In the genomic region with DNA sequence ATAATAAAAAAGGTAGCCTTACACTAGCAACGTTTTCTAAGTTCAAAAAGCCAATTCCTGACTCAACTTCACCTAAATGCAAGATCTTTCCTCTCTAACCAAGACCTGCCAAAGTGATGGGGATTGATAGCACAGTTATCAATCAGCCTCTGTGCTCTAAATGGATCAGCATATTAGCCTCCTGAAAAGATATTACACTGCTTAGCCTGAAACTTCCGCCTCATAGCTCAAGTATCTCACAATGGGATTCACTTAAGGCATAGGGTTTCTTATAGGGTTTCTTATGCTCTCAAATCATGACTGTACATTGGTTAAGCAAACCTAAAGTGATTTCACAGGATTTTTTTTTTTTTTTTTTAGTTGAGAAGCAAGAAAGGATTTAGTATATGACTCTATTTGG, we compare ENCODE assay signal across 1 cellular context.
TF ChIP-seq lines count a peak whose summit lies in the region.

No MANE protein-coding gene starts in this region.

TF ChIP-seq in WTC11, 78 proteins besides CTCF, POLR2A, EP300 and RAD21 (continued from another document):
- TF ChIP-seq, protein P1, sequence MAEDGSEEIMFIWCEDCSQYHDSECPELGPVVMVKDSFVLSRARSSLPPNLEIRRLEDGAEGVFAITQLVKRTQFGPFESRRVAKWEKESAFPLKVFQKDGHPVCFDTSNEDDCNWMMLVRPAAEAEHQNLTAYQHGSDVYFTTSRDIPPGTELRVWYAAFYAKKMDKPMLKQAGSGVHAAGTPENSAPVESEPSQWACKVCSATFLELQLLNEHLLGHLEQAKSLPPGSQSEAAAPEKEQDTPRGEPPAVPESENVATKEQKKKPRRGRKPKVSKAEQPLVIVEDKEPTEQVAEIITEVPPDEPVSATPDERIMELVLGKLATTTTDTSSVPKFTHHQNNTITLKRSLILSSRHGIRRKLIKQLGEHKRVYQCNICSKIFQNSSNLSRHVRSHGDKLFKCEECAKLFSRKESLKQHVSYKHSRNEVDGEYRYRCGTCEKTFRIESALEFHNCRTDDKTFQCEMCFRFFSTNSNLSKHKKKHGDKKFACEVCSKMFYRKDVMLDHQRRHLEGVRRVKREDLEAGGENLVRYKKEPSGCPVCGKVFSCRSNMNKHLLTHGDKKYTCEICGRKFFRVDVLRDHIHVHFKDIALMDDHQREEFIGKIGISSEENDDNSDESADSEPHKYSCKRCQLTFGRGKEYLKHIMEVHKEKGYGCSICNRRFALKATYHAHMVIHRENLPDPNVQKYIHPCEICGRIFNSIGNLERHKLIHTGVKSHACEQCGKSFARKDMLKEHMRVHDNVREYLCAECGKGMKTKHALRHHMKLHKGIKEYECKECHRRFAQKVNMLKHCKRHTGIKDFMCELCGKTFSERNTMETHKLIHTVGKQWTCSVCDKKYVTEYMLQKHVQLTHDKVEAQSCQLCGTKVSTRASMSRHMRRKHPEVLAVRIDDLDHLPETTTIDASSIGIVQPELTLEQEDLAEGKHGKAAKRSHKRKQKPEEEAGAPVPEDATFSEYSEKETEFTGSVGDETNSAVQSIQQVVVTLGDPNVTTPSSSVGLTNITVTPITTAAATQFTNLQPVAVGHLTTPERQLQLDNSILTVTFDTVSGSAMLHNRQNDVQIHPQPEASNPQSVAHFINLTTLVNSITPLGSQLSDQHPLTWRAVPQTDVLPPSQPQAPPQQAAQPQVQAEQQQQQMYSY (CRISPR knock-in tag; IDR thresholded peaks at IDR 0.05) = no peak
- TF ChIP-seq ARID4B (CRISPR knock-in tag; IDR thresholded peaks at IDR 0.05; ENCODE audit: borderline replicate concordance) = no peak
- TF ChIP-seq EMX1 (CRISPR knock-in tag; IDR thresholded peaks at IDR 0.05) = no peak
- TF ChIP-seq IRF1 (CRISPR knock-in tag; IDR thresholded peaks at IDR 0.05) = no peak
- no peak for TF ChIP-seq SOX15 (CRISPR knock-in tag; IDR thresholded peaks at IDR 0.05)
- no peak for TF ChIP-seq MXD4 (CRISPR knock-in tag; IDR thresholded peaks at IDR 0.05; ENCODE audit: borderline replicate concordance)
